ENCODE assay signal across 1 cellular context in the genomic region with DNA sequence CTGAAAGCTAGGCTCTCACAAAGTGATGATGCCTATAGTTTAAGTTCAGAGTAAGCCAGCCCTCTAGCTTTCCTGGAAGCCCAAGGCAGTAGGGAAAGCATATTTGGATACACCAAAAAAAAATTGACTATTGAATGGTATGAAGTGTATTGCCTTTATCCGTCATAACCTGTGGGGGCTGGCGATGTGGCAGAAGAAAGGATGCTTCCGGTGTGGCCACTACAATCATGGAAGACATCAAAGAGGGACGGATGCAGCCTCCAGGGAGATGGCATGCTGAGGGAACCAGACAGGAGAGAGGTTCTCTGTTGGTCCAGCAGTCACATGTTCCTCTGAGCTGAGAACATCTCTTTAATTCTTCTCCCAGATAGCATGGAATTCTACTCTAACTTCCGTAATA.
TF ChIP-seq lines count a peak whose summit lies in the region.

No MANE protein-coding gene starts in this region.

TF ChIP-seq in SK-N-SH treated with all-trans-retinoic acid at 6 μM for 48 hours, 23 proteins besides CTCF, POLR2A, EP300 and RAD21 (continued from another document):
- TF ChIP-seq ZFP30 (CRISPR knock-in tag; IDR thresholded peaks at IDR 0.05), result no peak
- TF ChIP-seq RARB (CRISPR knock-in tag; IDR thresholded peaks at IDR 0.05), result no peak
- TF ChIP-seq ZFP3 (CRISPR knock-in tag; IDR thresholded peaks at IDR 0.05), result no peak
- no peak for TF ChIP-seq TOX (CRISPR knock-in tag; IDR thresholded peaks at IDR 0.05; ENCODE audit: borderline replicate concordance)
- TF ChIP-seq ISL1 (CRISPR knock-in tag; IDR thresholded peaks at IDR 0.05), result no peak
- TF ChIP-seq, protein P1, sequence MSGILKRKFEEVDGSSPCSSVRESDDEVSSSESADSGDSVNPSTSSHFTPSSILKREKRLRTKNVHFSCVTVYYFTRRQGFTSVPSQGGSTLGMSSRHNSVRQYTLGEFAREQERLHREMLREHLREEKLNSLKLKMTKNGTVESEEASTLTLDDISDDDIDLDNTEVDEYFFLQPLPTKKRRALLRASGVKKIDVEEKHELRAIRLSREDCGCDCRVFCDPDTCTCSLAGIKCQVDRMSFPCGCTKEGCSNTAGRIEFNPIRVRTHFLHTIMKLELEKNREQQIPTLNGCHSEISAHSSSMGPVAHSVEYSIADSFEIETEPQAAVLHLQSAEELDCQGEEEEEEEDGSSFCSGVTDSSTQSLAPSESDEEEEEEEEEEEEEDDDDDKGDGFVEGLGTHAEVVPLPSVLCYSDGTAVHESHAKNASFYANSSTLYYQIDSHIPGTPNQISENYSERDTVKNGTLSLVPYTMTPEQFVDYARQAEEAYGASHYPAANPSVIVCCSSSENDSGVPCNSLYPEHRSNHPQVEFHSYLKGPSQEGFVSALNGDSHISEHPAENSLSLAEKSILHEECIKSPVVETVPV (CRISPR knock-in tag; IDR thresholded peaks at IDR 0.05), result no peak
- no peak for TF ChIP-seq ZNF565 (CRISPR knock-in tag; conservative IDR thresholded peaks at IDR 0.05; ENCODE audit: low read depth)
- no peak for TF ChIP-seq TCF4 (CRISPR knock-in tag; IDR thresholded peaks at IDR 0.05; ENCODE audit: borderline replicate concordance)
- TF ChIP-seq, protein P2, sequence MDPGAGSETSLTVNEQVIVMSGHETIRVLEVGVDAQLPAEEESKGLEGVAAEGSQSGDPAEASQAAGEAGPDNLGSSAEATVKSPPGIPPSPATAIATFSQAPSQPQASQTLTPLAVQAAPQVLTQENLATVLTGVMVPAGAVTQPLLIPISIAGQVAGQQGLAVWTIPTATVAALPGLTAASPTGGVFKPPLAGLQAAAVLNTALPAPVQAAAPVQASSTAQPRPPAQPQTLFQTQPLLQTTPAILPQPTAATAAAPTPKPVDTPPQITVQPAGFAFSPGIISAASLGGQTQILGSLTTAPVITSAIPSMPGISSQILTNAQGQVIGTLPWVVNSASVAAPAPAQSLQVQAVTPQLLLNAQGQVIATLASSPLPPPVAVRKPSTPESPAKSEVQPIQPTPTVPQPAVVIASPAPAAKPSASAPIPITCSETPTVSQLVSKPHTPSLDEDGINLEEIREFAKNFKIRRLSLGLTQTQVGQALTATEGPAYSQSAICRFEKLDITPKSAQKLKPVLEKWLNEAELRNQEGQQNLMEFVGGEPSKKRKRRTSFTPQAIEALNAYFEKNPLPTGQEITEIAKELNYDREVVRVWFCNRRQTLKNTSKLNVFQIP (CRISPR knock-in tag; IDR thresholded peaks at IDR 0.05; ENCODE audit: borderline replicate concordance, low read depth), result no peak
